In genomic region chr19:49878744-49879070, GRCh38 we compare ENCODE assay signal across 9 cellular contexts. TPM values are rescaled to one million over a fixed set of nuclear protein-coding genes. Genes with fewer than 3 reads are reported as not detected.
DNase-seq lines count a peak whose midpoint lies in the region; ATAC-seq and TF ChIP-seq lines count a peak whose summit lies in the region.
"Had no signal": no experiment of that assay in that cellular context is flagged by ENCODE, and none has a peak within 500 bp of the region (broad histone marks: within the 10 kb centered on the region; RNA-seq: fewer than 3 reads in every experiment).

No MANE protein-coding gene starts in this region.

- H3K27ac ChIP-seq in 22Rv1 (peak overlapping the region; percentile 97), HEK293 (ENCODE audit: extremely low read depth, low read depth, low read length) (peak overlapping the region; percentile 94), breast epithelium (peak overlapping the region; percentile 99 to 100), mesendoderm (ENCODE audit: low read depth, low read length) (peak overlapping the region; percentile 27)

- intact Hi-C loops in breast epithelium (cut with DNase I; ENCODE audit: low total_unique reads) = no loop called here

- peak overlapping the region; percentile 84 for H3K56ac ChIP-seq in mesendoderm (ENCODE audit: low read length)

- H3K36me3 ChIP-seq in HEK293 (ENCODE audit: control insufficient read depth in 2 of 2, insufficient read depth in 1 of 2, low read length in 2 of 2) = peaks cover 3 to 60% of the 10 kb centered on the region in 2 experiments; a peak in 2 of 3 replicates
- H3K36me3 ChIP-seq in breast epithelium = peaks cover 1% of the 10 kb centered on the region
- peaks cover 4% of the 10 kb centered on the region for H3K36me3 ChIP-seq in mesendoderm (ENCODE audit: control insufficient read depth, insufficient read depth, low read length)

- peaks cover 18% of the 10 kb centered on the region for H3K79me1 ChIP-seq in mesendoderm (ENCODE audit: low read length)

- no peak overlapping the region for H3K4ac ChIP-seq in mesendoderm (ENCODE audit: low read depth, low read length)

- H3K9me3 ChIP-seq in HEK293 (ENCODE audit: control insufficient read depth, insufficient read depth, low read depth, low read length) (no peaks in the 10 kb centered on the region), breast epithelium (peaks cover 0 to 6% of the 10 kb centered on the region in 2 donors)

- H3K27me3 ChIP-seq in breast epithelium = no peaks in the 10 kb centered on the region
- H3K27me3 ChIP-seq in mesendoderm (ENCODE audit: insufficient read depth, low read length, poor library complexity) = no peaks in the 10 kb centered on the region

- H3K23ac ChIP-seq in mesendoderm (ENCODE audit: low read length) = no peak overlapping the region

- WGBS in mesendoderm (ENCODE audit: extremely low coverage, insufficient coverage, low lambda C conversion rate) = no CpG with 5 or more reads among the region's 9 CpGs

- DNase-seq in breast epithelium (ENCODE audit: low spot score in 2 of 2) (no peak), mesendoderm (no peak), DMS 273 treated with DMSO at 0.1 percent for 48 hours (lab: John Stamatoyannopoulos, UW) (no peak), DMS153 (lab: John Stamatoyannopoulos, UW) (no peak)
- DNase-seq in stimulated activated CD4-positive, alpha-beta T cell treated with anti-CD3 and anti-CD28 coated beads, Interleukin-12 subunit alpha, Interleukin-12 subunit beta, amount 100 ng/mL, for 4 hours = no peak
- DNase-seq: stimulated activated CD4-positive, alpha-beta T cell treated with anti-CD3 and anti-CD28 coated beads, Interleukin-15, amount 100 ng/mL, for 24 hours had no signal

- H3K79me2 ChIP-seq in mesendoderm (ENCODE audit: control insufficient read depth, insufficient read depth, low read length) = peaks cover 16% of the 10 kb centered on the region

- H4K5ac ChIP-seq in mesendoderm (ENCODE audit: low read length) = no peak overlapping the region

- peak overlapping the region; percentile 32 for H2BK5ac ChIP-seq in mesendoderm (ENCODE audit: low read length)

- H2AK5ac ChIP-seq in mesendoderm (ENCODE audit: low read length) = peak overlapping the region; percentile 61

- TF ChIP-seq CTCF in 22Rv1 (IDR thresholded peaks at IDR 0.05) (no peak), HEK293 (tag by site-specific recombination; IDR thresholded peaks at IDR 0.05) (no peak), breast epithelium (IDR thresholded peaks at IDR 0.05) (no peak)

- no peak overlapping the region for H4K8ac ChIP-seq in mesendoderm (ENCODE audit: low read depth, low read length)

- H3K9ac ChIP-seq in mesendoderm (ENCODE audit: low read length) = peak overlapping the region; percentile 87

- H3K4me1 ChIP-seq in HEK293 (ENCODE audit: control insufficient read depth, insufficient read depth, low read length) (peaks cover 9% of the 10 kb centered on the region), breast epithelium (peaks cover 4 to 7% of the 10 kb centered on the region in 2 donors), mesendoderm (ENCODE audit: control insufficient read depth, low read depth, low read length) (peaks cover 4% of the 10 kb centered on the region)

- no peak overlapping the region for H2BK120ac ChIP-seq in mesendoderm (ENCODE audit: low read depth, low read length)

- peak overlapping the region; percentile 64 for H3K4me2 ChIP-seq in mesendoderm (ENCODE audit: low read length)

- POLR2A ChIA-PET in HEK293 (lab: Yijun Ruan, JAX) = interaction anchor here (0.6 to 4.8 kb wide), 6 partner anchors 9 to 342 kb away, joined by 3 to 41 read pairs (median 5); partner anchors contain the start of genes ATF5, NUP62 and PNKP

- H3K4me3 ChIP-seq in HEK293 (ENCODE audit: low read depth, low read length) = no peak overlapping the region
- peak overlapping the region; percentile 82 to 92 (median 88) for H3K4me3 ChIP-seq in breast epithelium
- peak overlapping the region; percentile 78 for H3K4me3 ChIP-seq in mesendoderm (ENCODE audit: low read length)

- ATAC-seq in GM18907 (IDR thresholded peaks at IDR 0.05; ENCODE audit: unreplicated experiment) = no peak

- H2BK15ac ChIP-seq in mesendoderm (replicated peaks; ENCODE audit: low read depth) = no peak overlapping the region

- no peak for TF ChIP-seq POLR2A in breast epithelium (IDR thresholded peaks at IDR 0.05)

- H3K18ac ChIP-seq in mesendoderm (ENCODE audit: low read length) = no peak overlapping the region

- CTCF ChIA-PET in HEK293 (lab: Yijun Ruan, JAX) = interaction anchor here (0.5 to 0.6 kb wide), 2 partner anchors 40 to 54 kb away, joined by 3 to 4 read pairs; no protein-coding TSS in a partner anchor

TF ChIP-seq in HEK293, 187 proteins besides CTCF, POLR2A, EP300 and RAD21 (continues in another document):
- TF ChIP-seq ZIC2 (tag by site-specific recombination; IDR thresholded peaks at IDR 0.05) (no peak), ZNF514 (tag by site-specific recombination; IDR thresholded peaks at IDR 0.05) (no peak), ZNF335 (tag by site-specific recombination; conservative IDR thresholded peaks at IDR 0.05) (no peak), BCL11A (tag by site-specific recombination; IDR thresholded peaks at IDR 0.05; ENCODE audit: low read depth) (no peak), PRDM1 (tag by site-specific recombination; IDR thresholded peaks at IDR 0.05) (no peak), PRDM6 (tag by site-specific recombination; IDR thresholded peaks at IDR 0.05) (no peak), ZNF571 (tag by site-specific recombination; IDR thresholded peaks at IDR 0.05) (no peak), ZSCAN18 (tag by site-specific recombination; IDR thresholded peaks at IDR 0.05) (no peak), KLF17 (tag by site-specific recombination; IDR thresholded peaks at IDR 0.05) (no peak), ZNF610 (tag by site-specific recombination; IDR thresholded peaks at IDR 0.05; ENCODE audit: borderline replicate concordance) (no peak), ZNF473 (tag by site-specific recombination; IDR thresholded peaks at IDR 0.05) (no peak), ZNF600 (tag by site-specific recombination; IDR thresholded peaks at IDR 0.05) (no peak)

RNA-seq across cellular contexts. Expression of gene TBC1D17, which starts 1.2 kb away (rescaled TPM):
- total RNA-seq in breast epithelium = 10 to 100 TPM; 21.0 to 31.8 (median 30.4) TPM
- polyA plus RNA-seq in mesendoderm (2013, experiment 1 of 2) = 29.3 TPM
- 28.2 TPM for polyA plus RNA-seq in mesendoderm (2013, experiment 2 of 2)

RNA-seq across cellular contexts. Expression of gene AKT1S1, which starts 1.6 kb away (rescaled TPM):
- 10 to 100 TPM; 11.9 to 13.8 (median 12.5) TPM for total RNA-seq in breast epithelium
- polyA plus RNA-seq in mesendoderm (2013, experiment 1 of 2) = 74.2 TPM
- 73.3 TPM for polyA plus RNA-seq in mesendoderm (2013, experiment 2 of 2)

RNA-seq across cellular contexts. Expression of gene PNKP, which starts 11.3 kb away (rescaled TPM):
- 10 to 100 TPM; 31.0 to 69.2 (median 57.7) TPM for total RNA-seq in breast epithelium
- polyA plus RNA-seq in mesendoderm (2013, experiment 1 of 2) = 44.3 TPM
- 43.9 TPM for polyA plus RNA-seq in mesendoderm (2013, experiment 2 of 2)

RNA-seq across cellular contexts. Expression of gene IL4I1, which starts 18.0 kb away (rescaled TPM):
- 1 to 10 TPM in 1 of 3 donors, under 1 TPM in 2; 0.48 to 2.2 (median 0.66) TPM for total RNA-seq in breast epithelium
- 0.24 TPM for polyA plus RNA-seq in mesendoderm (2013, experiment 1 of 2)
- 0.15 TPM for polyA plus RNA-seq in mesendoderm (2013, experiment 2 of 2)

RNA-seq across cellular contexts. Expression of gene PTOV1, which starts 27.7 kb away (rescaled TPM):
- 10 to 100 TPM; 45.1 to 95.0 (median 90.3) TPM for total RNA-seq in breast epithelium
- polyA plus RNA-seq in mesendoderm (2013, experiment 1 of 2) = 156 TPM
- polyA plus RNA-seq in mesendoderm (2013, experiment 2 of 2) = 150 TPM

Comparison
In these comparisons a context has a peak if more than half of its experiments do, and no peak if none do; other contexts are left out.
1. H3K27ac ChIP-seq: peak in every context shown above with its lines; median percentile 100 in breast epithelium; 97 in 22Rv1; 94 in HEK293; 27 in mesendoderm.